In the genomic region with DNA sequence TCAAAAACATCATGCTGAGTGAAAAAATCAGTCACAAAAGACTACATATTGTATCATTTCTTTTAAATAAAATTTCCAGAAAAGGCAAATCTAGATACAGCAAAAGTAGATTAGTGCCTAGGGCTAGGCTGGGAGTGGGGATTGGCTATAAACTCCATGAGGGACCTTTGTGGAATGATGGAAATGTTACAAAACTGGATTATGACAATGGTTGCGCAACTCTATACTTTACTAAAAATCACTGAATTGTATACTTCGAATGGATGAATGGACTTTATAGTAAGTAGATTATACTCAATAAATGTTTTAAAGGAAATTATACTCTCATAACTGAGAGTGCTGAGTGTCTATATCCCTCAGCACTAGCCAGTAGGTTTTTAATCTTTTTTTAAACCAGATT, we compare ENCODE assay signal across 22 cellular contexts.
"Had no signal": no experiment of that assay in that cellular context is flagged by ENCODE, and none has a peak within 500 bp of the region (broad histone marks: within the 10 kb centered on the region; RNA-seq: fewer than 3 reads in every experiment).

No MANE protein-coding gene starts in this region.

- H3K36me3 ChIP-seq: adrenal gland, esophagus squamous epithelium, lower lobe of right lung, neural progenitor cell, ovary, sigmoid colon, thoracic aorta had no signal

- H3K27me3 ChIP-seq: adrenal gland, esophagus squamous epithelium, neural progenitor cell, ovary, sigmoid colon had no signal

- H3K36me3 Mint-ChIP-seq: immature natural killer cell had no signal

- H3K27ac ChIP-seq: coronary artery, esophagus squamous epithelium, lower lobe of right lung, neural progenitor cell, ovary, sigmoid colon, thoracic aorta, VCaP had no signal

- H3K4me3 Mint-ChIP-seq: activated naive CD4-positive, alpha-beta T cell treated with anti-CD3 and anti-CD28 coated beads for 36 hours; activated T-helper 17 cell treated with anti-CD3 and anti-CD28 coated beads, Interleukin-2, amount 50 U/mL, for 72 hours; immature natural killer cell; neural progenitor cell had no signal

- H3K4me3 ChIP-seq: adrenal gland, coronary artery, esophagus squamous epithelium, lower lobe of right lung, neural progenitor cell, ovary, sigmoid colon, thoracic aorta had no signal

- ATAC-seq: activated T-helper 17 cell treated with anti-CD3 and anti-CD28 coated beads, Interleukin-2, amount 50 U/mL, for 72 hours; left colon; lower lobe of right lung had no signal

- H3K9ac ChIP-seq: neural progenitor cell had no signal

- DNase-seq: activated CD4-positive, alpha-beta T cell treated with anti-CD3 and anti-CD28 coated beads for 1 hour; activated CD4-positive, alpha-beta T cell treated with anti-CD3 and anti-CD28 coated beads, Interleukin-2, amount 50 U/mL, for 4 hours; activated naive CD4-positive, alpha-beta T cell treated with anti-CD3 and anti-CD28 coated beads for 36 hours; activated T-cell treated with anti-CD3 and anti-CD28 coated beads for 4 hours; adrenal gland; central memory CD4-positive, alpha-beta T cell; esophagus squamous epithelium; foreskin melanocyte; head of caudate nucleus; immature natural killer cell; left colon; lower lobe of right lung; midbrain; ovary; sigmoid colon; stimulated activated CD4-positive, alpha-beta T cell treated with anti-CD3 and anti-CD28 coated beads, Interleukin-12 subunit alpha, Interleukin-12 subunit beta, amount 100 ng/mL, for 4 hours; stimulated activated CD4-positive, alpha-beta T cell treated with anti-CD3 and anti-CD28 coated beads, Interleukin-2, amount 100 ng/mL, for 24 hours had no signal

- H3K27ac Mint-ChIP-seq: activated naive CD4-positive, alpha-beta T cell treated with anti-CD3 and anti-CD28 coated beads for 36 hours; activated T-helper 17 cell treated with anti-CD3 and anti-CD28 coated beads, Interleukin-2, amount 50 U/mL, for 72 hours; immature natural killer cell; neural progenitor cell had no signal

- H3K9me3 Mint-ChIP-seq: activated naive CD4-positive, alpha-beta T cell treated with anti-CD3 and anti-CD28 coated beads for 36 hours; activated T-helper 17 cell treated with anti-CD3 and anti-CD28 coated beads, Interleukin-2, amount 50 U/mL, for 72 hours; immature natural killer cell had no signal

- H3K27me3 Mint-ChIP-seq: activated T-helper 17 cell treated with anti-CD3 and anti-CD28 coated beads, Interleukin-2, amount 50 U/mL, for 72 hours had no signal

- H3K4me2 ChIP-seq: neural progenitor cell had no signal

- H3K9me3 ChIP-seq: adrenal gland, esophagus squamous epithelium, lower lobe of right lung, ovary, sigmoid colon, thoracic aorta had no signal

- H2AFZ ChIP-seq: neural progenitor cell had no signal
